ENCODE assay signal across 23 cellular contexts in genomic region chr2:127671557-127672302, GRCh38. TPM values are rescaled to one million over a fixed set of nuclear protein-coding genes. Genes with fewer than 3 reads are reported as not detected.
DNase-seq lines count a peak whose midpoint lies in the region; ATAC-seq, FAIRE-seq and TF ChIP-seq lines count a peak whose summit lies in the region.
"Had no signal": no experiment of that assay in that cellular context is flagged by ENCODE, and none has a peak within 500 bp of the region (broad histone marks: within the 10 kb centered on the region; RNA-seq: fewer than 3 reads in every experiment).

No MANE protein-coding gene starts in this region.

- DNase-seq in HepG2 (ENCODE audit: low spot score): no peak
- DNase-seq in right lobe of liver: no peak
- peak; percentile 82 for DNase-seq in lower lobe of right lung
- peak in 1 of 2 donors; percentile 75 for DNase-seq in vagina (ENCODE audit: extremely low spot score in 2 of 2)
- DNase-seq in activated CD4-positive, CD25-positive, alpha-beta regulatory T cell treated with anti-CD3 and anti-CD28 coated beads, Interleukin-2, amount 50 U/mL, for 72 hours: no peak
- no peak for DNase-seq in kidney tubule cell (ENCODE audit: low spot score)
- DNase-seq: activated CD4-positive, alpha-beta T cell treated with anti-CD3 and anti-CD28 coated beads for 36 hours; activated CD8-positive, alpha-beta memory T cell treated with anti-CD3 and anti-CD28 coated beads, Interleukin-2, amount 50 U/mL, for 48 hours; activated naive CD4-positive, alpha-beta T cell treated with Interleukin-2 at 50 U/mL for 16 hours; aorta; CD8-positive, alpha-beta memory T cell; DND-41; MG63; naive thymus-derived CD8-positive, alpha-beta T cell; NCI-H146; stimulated activated CD4-positive, alpha-beta T cell treated with anti-CD3 and anti-CD28 coated beads, Interleukin-12 subunit alpha, Interleukin-12 subunit beta, amount 100 ng/mL, for 4 hours had no signal

- no peaks in the 10 kb centered on the region for H3K79me2 ChIP-seq in HepG2 (ENCODE audit: insufficient read depth, low read length)

- H3K27me3 ChIP-seq in HepG2 (ENCODE audit: control insufficient read depth in 1 of 2, insufficient read depth in 2 of 2, low read length in 2 of 2): peaks cover 13 to 51% of the 10 kb centered on the region in 2 experiments
- H3K27me3 ChIP-seq in right lobe of liver: no peaks in the 10 kb centered on the region
- H3K27me3 ChIP-seq in lower lobe of right lung (ENCODE audit: low read depth): peaks cover 4% of the 10 kb centered on the region
- H3K27me3 ChIP-seq in skeletal muscle tissue (ENCODE audit: control insufficient read depth in 3 of 3, insufficient read depth in 3 of 3, low read length in 3 of 3): peaks cover 0 to 27% (median 22%) of the 10 kb centered on the region in 3 donors
- H3K27me3 ChIP-seq in vagina: no peaks in the 10 kb centered on the region
- H3K27me3 ChIP-seq: MG63 had no signal

- ATAC-seq in HepG2 (no peak), right lobe of liver (no peak), lower lobe of right lung (peak in 1 of 2 donors; percentile 38), HG03342 (IDR thresholded peaks at IDR 0.05; ENCODE audit: unreplicated experiment) (no peak)
- ATAC-seq: activated CD4-positive, alpha-beta T cell treated with anti-CD3 and anti-CD28 coated beads for 36 hours; left lung; naive thymus-derived CD8-positive, alpha-beta T cell had no signal

- CTCF ChIA-PET in HepG2 (lab: Yijun Ruan, JAX; ENCODE audit: low intra/inter-chr PET ratio, low total read pairs): no interaction called here

- H3K27ac ChIP-seq in HepG2 (ENCODE audit: extremely low read length, insufficient read depth, low read length): no peak overlapping the region
- H3K27ac ChIP-seq in right lobe of liver: no peak overlapping the region
- peak overlapping the region; percentile 92 for H3K27ac ChIP-seq in lower lobe of right lung
- H3K27ac ChIP-seq in skeletal muscle tissue (ENCODE audit: low read depth, low read length): peak overlapping the region; percentile 42
- H3K27ac ChIP-seq in vagina: peak overlapping the region; percentile 81

- H3K4me3 ChIP-seq in HepG2 (replicated peaks in 1 of 3; ENCODE audit: insufficient read depth in 1 of 3, low read depth in 2 of 3, low read length in 3 of 3) (no peak overlapping the region), right lobe of liver (no peak overlapping the region), lower lobe of right lung (peak overlapping the region; percentile 75), skeletal muscle tissue (ENCODE audit: low read length in 3 of 3) (peak overlapping the region in 1 of 3 donors; percentile 41), vagina (peak overlapping the region; percentile 58 to 81)
- H3K4me3 ChIP-seq: MG63 had no signal

- no peak for TF ChIP-seq RAD21 in HepG2 (CRISPR knock-in tag; IDR thresholded peaks at IDR 0.05)

- H3K36me3 ChIP-seq in HepG2 (replicated peaks in 1 of 2; ENCODE audit: control insufficient read depth in 1 of 2, insufficient read depth in 2 of 2, low read length in 2 of 2) (no peaks in the 10 kb centered on the region), right lobe of liver (no peaks in the 10 kb centered on the region), lower lobe of right lung (peaks cover 7% of the 10 kb centered on the region), skeletal muscle tissue (ENCODE audit: control insufficient read depth in 3 of 3, insufficient read depth in 3 of 3, low read length in 3 of 3) (no peaks in the 10 kb centered on the region), vagina (no peaks in the 10 kb centered on the region)
- H3K36me3 ChIP-seq: left lung, MG63 had no signal

- no TSS peak for BruUV-seq in HepG2 (replicated peaks; lab: Mats Ljungman, UMichigan)

- TF ChIP-seq EP300 in HepG2 (IDR thresholded peaks at IDR 0.05; ENCODE audit: low read depth in 2 of 2, low read length in 2 of 2): no peak
- no peak for TF ChIP-seq EP300 in HepG2 (CRISPR knock-in tag; IDR thresholded peaks at IDR 0.05; ENCODE audit: borderline replicate concordance)

- POLR2A ChIA-PET in HepG2 (lab: Yijun Ruan, JAX): no interaction called here

- intact Hi-C loops in HepG2 (cut with micrococcal nuclease; ENCODE audit: unreplicated experiment) (no loop called here), right lobe of liver (cut with DNase I) (no loop called here), lower lobe of right lung (cut with DNase I) (no loop called here), vagina (cut with DNase I) (no loop called here)

- no peak overlapping the region for H3K4me2 ChIP-seq in HepG2 (ENCODE audit: low read depth, low read length)

- H2AFZ ChIP-seq in HepG2 (ENCODE audit: low read length): no peak overlapping the region

- WGBS in HepG2 (ENCODE audit: low lambda C conversion rate): 48% methylated on average over 10 of the region's 14 CpGs
- no CpG with 5 or more reads among the region's 14 CpGs for WGBS in right lobe of liver (ENCODE audit: insufficient coverage, low coverage, low lambda C conversion rate, missing lambda C conversion rate)

- H4K20me1 ChIP-seq in HepG2 (ENCODE audit: insufficient read depth, low read length): no peaks in the 10 kb centered on the region

- TF ChIP-seq POLR2A in HepG2 (IDR thresholded peaks at IDR 0.05; ENCODE audit: insufficient read depth in 1 of 2, low read depth in 2 of 2, low read length in 2 of 2) (no peak), right lobe of liver (IDR thresholded peaks at IDR 0.05) (no peak), vagina (IDR thresholded peaks at IDR 0.05) (no peak)

- in situ Hi-C loops in HepG2 (cut with HindIII; ENCODE audit: extremely low pct_ligation_motif_present, low pct_unique_long_range_greater_than_20kb): no loop called here

- TF ChIP-seq CTCF in HepG2 (CRISPR knock-in tag; IDR thresholded peaks at IDR 0.05): no peak
- TF ChIP-seq CTCF in right lobe of liver (IDR thresholded peaks at IDR 0.05): no peak
- TF ChIP-seq CTCF in lower lobe of right lung (IDR thresholded peaks at IDR 0.05): no peak
- no peak for TF ChIP-seq CTCF in vagina (IDR thresholded peaks at IDR 0.05)

- H3K9ac ChIP-seq in HepG2 (ENCODE audit: insufficient read depth, low read depth, low read length) (no peak overlapping the region), skeletal muscle tissue (ENCODE audit: low read depth in 1 of 3, low read length in 3 of 3) (peak overlapping the region in 1 of 3 donors; percentile 16)

- no peak for FAIRE-seq in HepG2 (lab: Jason Lieb, UNC)

- H3K4me1 ChIP-seq in HepG2 (ENCODE audit: insufficient read depth, low read length) (peaks cover 27% of the 10 kb centered on the region), right lobe of liver (peaks cover 0 to 7% (median 2%) of the 10 kb centered on the region in 4 donors), lower lobe of right lung (peaks cover 48% of the 10 kb centered on the region), skeletal muscle tissue (ENCODE audit: control insufficient read depth in 3 of 3, insufficient read depth in 3 of 3, low read length in 3 of 3) (peaks cover 22 to 26% (median 24%) of the 10 kb centered on the region in 3 donors), vagina (peaks cover 25% of the 10 kb centered on the region)

- H3K9me3 ChIP-seq in HepG2 (ENCODE audit: low read length) (no peaks in the 10 kb centered on the region), right lobe of liver (no peaks in the 10 kb centered on the region), lower lobe of right lung (no peaks in the 10 kb centered on the region), skeletal muscle tissue (ENCODE audit: control insufficient read depth in 3 of 3, low read length in 3 of 3) (no peaks in the 10 kb centered on the region), vagina (no peaks in the 10 kb centered on the region)
- H3K9me3 ChIP-seq: left lung had no signal

RNA-seq across cellular contexts. Expression of gene LIMS2, which starts 3.6 kb away (rescaled TPM):
- total RNA-seq in HepG2 (2016; rRNA removed; fragmentation: Illumina TruSeq; extraction: Trizol) (0.90 and 1.0 TPM in 2 replicates), right lobe of liver (10 to 100 TPM in 5 of 6 experiments, 1 to 10 TPM in 1; 6.6 to 37.7 (median 19.5) TPM), lower lobe of right lung (148 TPM), skeletal muscle tissue (5.7 TPM), vagina (44.2 TPM)
- total RNA-seq in HepG2 (2016; cell fraction: cytosol; rRNA removed; fragmentation: Illumina TruSeq; extraction: Trizol; ENCODE audit: low read depth): 1.9 and 3.6 TPM in 2 replicates
- 0.85 and 1.2 TPM in 2 replicates for total RNA-seq in HepG2 (2016; cell fraction: insoluble cytoplasmic fraction; rRNA removed; fragmentation: Illumina TruSeq; extraction: Trizol)
- total RNA-seq in HepG2 (2016; cell fraction: membrane; rRNA removed; fragmentation: Illumina TruSeq; extraction: Trizol): 2.6 and 3.9 TPM in 2 replicates
- total RNA-seq in HepG2 (2016; cell fraction: nucleus; rRNA removed; fragmentation: Illumina TruSeq; extraction: Trizol): 0.56 and 0.81 TPM in 2 replicates
- 1.9 and 2.0 TPM in 2 replicates for polyA plus RNA-seq in HepG2 (2011; rRNA removed)
- 2.1 and 3.1 TPM in 2 replicates for polyA plus RNA-seq in HepG2 (2011; cell fraction: cytosol; rRNA removed)
- polyA plus RNA-seq in HepG2 (2011; cell fraction: nucleus; rRNA removed): 2.0 and 2.2 TPM in 2 replicates
- polyA plus RNA-seq in HepG2 (2012): 2.1 and 3.9 TPM in 2 replicates
- 8.9 and 10.7 TPM in 2 replicates for polyA plus RNA-seq in HepG2 (2016; cell fraction: cytosol; fragmentation: Illumina TruSeq; extraction: Trizol; ENCODE audit: low read depth)
- polyA plus RNA-seq in HepG2 (2016; cell fraction: insoluble cytoplasmic fraction; fragmentation: Illumina TruSeq; extraction: Trizol; ENCODE audit: low read depth): 2.4 and 3.4 TPM in 2 replicates
- 8.6 and 9.2 TPM in 2 replicates for polyA plus RNA-seq in HepG2 (2016; cell fraction: membrane; fragmentation: Illumina TruSeq; extraction: Trizol; ENCODE audit: low read depth)
- polyA plus RNA-seq in HepG2 (2016; cell fraction: nucleus; fragmentation: Illumina TruSeq; extraction: Trizol; ENCODE audit: insufficient read depth, low read depth): 1.5 TPM in 2 replicates
- 0.07 and 4.5 TPM in 2 replicates for polyA minus RNA-seq in HepG2 (2011; rRNA and poly(A)+ RNA removed; ENCODE audit: low replicate concordance)
- polyA minus RNA-seq in HepG2 (2011; cell fraction: cytosol; rRNA and poly(A)+ RNA removed): 1.2 and 1.9 TPM in 2 replicates
- 1.2 and 1.6 TPM in 2 replicates for polyA minus RNA-seq in HepG2 (2011; cell fraction: nucleus; rRNA and poly(A)+ RNA removed)

RNA-seq across cellular contexts. Expression of gene GPR17, which starts 25.8 kb away (rescaled TPM):
- total RNA-seq in HepG2 (2016; rRNA removed; fragmentation: Illumina TruSeq; extraction: Trizol) (not detected in 2 replicates), right lobe of liver (not detected), lower lobe of right lung (0.18 TPM), skeletal muscle tissue (1.0 TPM), vagina (not detected)
- not detected in 2 replicates for total RNA-seq in HepG2 (2016; cell fraction: cytosol; rRNA removed; fragmentation: Illumina TruSeq; extraction: Trizol; ENCODE audit: low read depth)
- total RNA-seq in HepG2 (2016; cell fraction: insoluble cytoplasmic fraction; rRNA removed; fragmentation: Illumina TruSeq; extraction: Trizol): not detected in 2 replicates
- total RNA-seq in HepG2 (2016; cell fraction: membrane; rRNA removed; fragmentation: Illumina TruSeq; extraction: Trizol): not detected in 2 replicates
- not detected in 2 replicates for total RNA-seq in HepG2 (2016; cell fraction: nucleus; rRNA removed; fragmentation: Illumina TruSeq; extraction: Trizol)
- polyA plus RNA-seq in HepG2 (2011; rRNA removed): not detected in 2 replicates
- polyA plus RNA-seq in HepG2 (2011; cell fraction: cytosol; rRNA removed): not detected in 2 replicates
- not detected in 2 replicates for polyA plus RNA-seq in HepG2 (2011; cell fraction: nucleus; rRNA removed)
- polyA plus RNA-seq in HepG2 (2012): not detected in 2 replicates
- polyA plus RNA-seq in HepG2 (2016; cell fraction: cytosol; fragmentation: Illumina TruSeq; extraction: Trizol; ENCODE audit: low read depth): not detected in 2 replicates
- not detected in 2 replicates for polyA plus RNA-seq in HepG2 (2016; cell fraction: insoluble cytoplasmic fraction; fragmentation: Illumina TruSeq; extraction: Trizol; ENCODE audit: low read depth)
- not detected in 2 replicates for polyA plus RNA-seq in HepG2 (2016; cell fraction: membrane; fragmentation: Illumina TruSeq; extraction: Trizol; ENCODE audit: low read depth)
- polyA plus RNA-seq in HepG2 (2016; cell fraction: nucleus; fragmentation: Illumina TruSeq; extraction: Trizol; ENCODE audit: insufficient read depth, low read depth): not detected in 2 replicates
- polyA minus RNA-seq in HepG2 (2011; rRNA and poly(A)+ RNA removed; ENCODE audit: low replicate concordance): 0.08 TPM in 1 of 2 replicates, not detected in the other
- polyA minus RNA-seq in HepG2 (2011; cell fraction: cytosol; rRNA and poly(A)+ RNA removed): not detected in 2 replicates
- not detected in 2 replicates for polyA minus RNA-seq in HepG2 (2011; cell fraction: nucleus; rRNA and poly(A)+ RNA removed)
- total RNA-seq: activated CD4-positive, alpha-beta T cell treated with anti-CD3 and anti-CD28 coated beads for 36 hours; CD8-positive, alpha-beta memory T cell; fibroblast of villous mesenchyme; H4; naive thymus-derived CD8-positive, alpha-beta T cell; progenitor cell of endocrine pancreas had no signal
- polyA plus RNA-seq: AG04450; CD8-positive, alpha-beta memory T cell; naive thymus-derived CD8-positive, alpha-beta T cell had no signal

RNA-seq across cellular contexts. Expression of gene SFT2D3, which starts 29.6 kb away (rescaled TPM):
- total RNA-seq in HepG2 (2016; rRNA removed; fragmentation: Illumina TruSeq; extraction: Trizol) (4.6 and 9.4 TPM in 2 replicates), right lobe of liver (1 to 10 TPM; 1.6 to 4.7 (median 3.4) TPM), lower lobe of right lung (7.4 TPM), skeletal muscle tissue (7.8 TPM), vagina (3.7 TPM)
- total RNA-seq in HepG2 (2016; cell fraction: cytosol; rRNA removed; fragmentation: Illumina TruSeq; extraction: Trizol; ENCODE audit: low read depth): 1.4 and 1.5 TPM in 2 replicates
- 5.2 and 9.2 TPM in 2 replicates for total RNA-seq in HepG2 (2016; cell fraction: insoluble cytoplasmic fraction; rRNA removed; fragmentation: Illumina TruSeq; extraction: Trizol)
- total RNA-seq in HepG2 (2016; cell fraction: membrane; rRNA removed; fragmentation: Illumina TruSeq; extraction: Trizol): 4.6 and 5.1 TPM in 2 replicates
- total RNA-seq in HepG2 (2016; cell fraction: nucleus; rRNA removed; fragmentation: Illumina TruSeq; extraction: Trizol): 10.3 and 11.4 TPM in 2 replicates
- 8.3 and 8.7 TPM in 2 replicates for polyA plus RNA-seq in HepG2 (2011; rRNA removed)
- 6.8 and 9.4 TPM in 2 replicates for polyA plus RNA-seq in HepG2 (2011; cell fraction: cytosol; rRNA removed)
- 3.7 and 4.4 TPM in 2 replicates for polyA plus RNA-seq in HepG2 (2011; cell fraction: nucleus; rRNA removed)
- not detected in 2 replicates for polyA plus RNA-seq in HepG2 (2012)
- 1.3 and 1.4 TPM in 2 replicates for polyA plus RNA-seq in HepG2 (2016; cell fraction: cytosol; fragmentation: Illumina TruSeq; extraction: Trizol; ENCODE audit: low read depth)
- polyA plus RNA-seq in HepG2 (2016; cell fraction: insoluble cytoplasmic fraction; fragmentation: Illumina TruSeq; extraction: Trizol; ENCODE audit: low read depth): 5.4 and 7.0 TPM in 2 replicates
- 3.0 and 4.0 TPM in 2 replicates for polyA plus RNA-seq in HepG2 (2016; cell fraction: membrane; fragmentation: Illumina TruSeq; extraction: Trizol; ENCODE audit: low read depth)
- polyA plus RNA-seq in HepG2 (2016; cell fraction: nucleus; fragmentation: Illumina TruSeq; extraction: Trizol; ENCODE audit: insufficient read depth, low read depth): 13.6 and 14.0 TPM in 2 replicates
- polyA minus RNA-seq in HepG2 (2011; rRNA and poly(A)+ RNA removed; ENCODE audit: low replicate concordance): 2.4 and 7.5 TPM in 2 replicates
- polyA minus RNA-seq in HepG2 (2011; cell fraction: cytosol; rRNA and poly(A)+ RNA removed): 6.5 and 7.2 TPM in 2 replicates
- polyA minus RNA-seq in HepG2 (2011; cell fraction: nucleus; rRNA and poly(A)+ RNA removed): 16.4 and 17.5 TPM in 2 replicates

Comparison
In these comparisons a context has a peak if more than half of its experiments do, and no peak if none do; other contexts are left out.
1. H3K27ac ChIP-seq: peak in lower lobe of right lung (single experiment), skeletal muscle tissue (single experiment) and vagina (single experiment); none in HepG2 (single experiment) and right lobe of liver (0 of 3).
2. H3K4me3 ChIP-seq: peak in lower lobe of right lung (single experiment) and vagina (2 of 2); none in HepG2 (0 of 3) and right lobe of liver (0 of 3).